Comparison of ENCODE assay signal across 8 cellular contexts in genomic region chr3:160564949-160565441, GRCh38. TPM values are rescaled to one million over a fixed set of nuclear protein-coding genes. Genes with fewer than 3 reads are reported as not detected.
DNase-seq lines count a peak whose midpoint lies in the region; TF ChIP-seq lines count a peak whose summit lies in the region.

No MANE protein-coding gene starts in this region.

- no peaks in the 10 kb centered on the region for H3K9me3 ChIP-seq in HAP-1

- intact Hi-C loops in dorsolateral prefrontal cortex (cut with DNase I), result loop anchor here (2.0 to 10.0 kb wide), 3 partner anchors 160 to 190 kb away; partner anchors contain the start of genes IFT80 (in 1 of the 2) and SMC4 (in 1 of the 2)

- peak overlapping the region in 58 of 59 donors; percentile 57 to 98 (median 89) for H3K27ac ChIP-seq in dorsolateral prefrontal cortex

- in situ Hi-C loops in HAP-1 (cut with MboI; ENCODE audit: low sequenced_read_pairs), result no loop called here

- H3K27me3 ChIP-seq in HAP-1 (ENCODE audit: low read depth), result no peaks in the 10 kb centered on the region
- no peaks in the 10 kb centered on the region for H3K27me3 ChIP-seq in dorsolateral prefrontal cortex

- peaks cover 8% of the 10 kb centered on the region; the same call in 1 of the 2 replicates for H3K36me3 ChIP-seq in HAP-1 (replicated peaks)

- TF ChIP-seq CTCF in dorsolateral prefrontal cortex (IDR thresholded peaks at IDR 0.05 in 54 of 56, conservative IDR thresholded peaks at IDR 0.05 in 2 of 56; ENCODE audit: low read depth in 1 of 56, partially characterized antibody in 56 of 56), result no peak

- peaks cover 17% of the 10 kb centered on the region for H3K4me1 ChIP-seq in HAP-1

- DNase-seq in DMS53 (lab: John Stamatoyannopoulos, UW) (peak; percentile 74), DMS53 treated with DMSO at 0.1 percent for 48 hours (lab: John Stamatoyannopoulos, UW; ENCODE audit: unreplicated experiment) (no peak), HAP-1 (ENCODE audit: low spot score in 2 of 2) (peak; percentile 13 to 64), LoVo (ENCODE audit: low spot score) (peak; percentile 54), dorsolateral prefrontal cortex (peak in 8 of 10 donors; percentile 35 to 61 (median 46)), lung microvascular endothelial cell (ENCODE audit: low read depth in 2 of 2) (peak; percentile 67 to 75)
- DNase-seq in activated CD4-positive, CD25-positive, alpha-beta regulatory T cell treated with anti-CD3 and anti-CD28 coated beads, Interleukin-2, amount 50 U/mL, for 16 hours (ENCODE audit: low read depth, low spot score), result peak; percentile 16
- peak; percentile 12 to 21 for DNase-seq in stimulated activated CD8-positive, alpha-beta memory T cell treated with anti-CD3 and anti-CD28 coated beads, Interleukin-4, amount 100 ng/mL, for 4 hours (ENCODE audit: low read depth in 2 of 2, low spot score in 1 of 2)

- peak overlapping the region; percentile 66 for H3K4me3 ChIP-seq in HAP-1
- H3K4me3 ChIP-seq in dorsolateral prefrontal cortex, result peak overlapping the region; percentile 68 to 96 (median 85)

RNA-seq across cellular contexts. Expression of gene KPNA4, which starts 0.4 kb away (rescaled TPM):
- total RNA-seq in dorsolateral prefrontal cortex, result 10 to 100 TPM; 39.4 to 90.3 (median 59.5) TPM
- total RNA-seq in lung microvascular endothelial cell, result 19.6 and 20.2 TPM in 2 replicates
